24 cellular contexts compared by ENCODE assay signal in genomic region chr17:19938736-19939135, GRCh38.
"Had no signal": no experiment of that assay in that cellular context is flagged by ENCODE, and none has a peak within 500 bp of the region (broad histone marks: within the 10 kb centered on the region; RNA-seq: fewer than 3 reads in every experiment).

No MANE protein-coding gene starts in this region.

- H3K4me3 ChIP-seq: ascending aorta, mucosa of descending colon, right lobe of liver, thoracic aorta, upper lobe of right lung had no signal

- H3K4me1 Mint-ChIP-seq: nephron had no signal

- H3K27me3 Mint-ChIP-seq: activated B cell treated with CpG ODN at 0.5 μM for 24 hours; activated CD8-positive, alpha-beta memory T cell treated with anti-CD3 and anti-CD28 coated beads, Interleukin-2, amount 10 ng/mL, durations not matched to agents 7 days and 5 days; brain; progenitor cell of endocrine pancreas had no signal

- H3K9me3 ChIP-seq: ascending aorta, mucosa of descending colon, neutrophil, right lobe of liver, thoracic aorta, upper lobe of right lung had no signal

- ATAC-seq: activated CD8-positive, alpha-beta memory T cell treated with anti-CD3 and anti-CD28 coated beads, Interleukin-2, amount 10 ng/mL, durations not matched to agents 7 days and 5 days; activated CD8-positive, alpha-beta T cell treated with anti-CD3 and anti-CD28 coated beads, Interleukin-2, amount 10 ng/mL, durations not matched to agents 7 days and 5 days; activated naive CD4-positive, alpha-beta T cell treated with anti-CD3 and anti-CD28 coated beads, Interleukin-2, amount 50 U/mL, for 72 hours; esophagus mucosa; mucosa of descending colon; right lobe of liver; upper lobe of right lung had no signal

- H3K4me3 Mint-ChIP-seq: activated B cell treated with CpG ODN at 0.5 μM for 24 hours; activated CD8-positive, alpha-beta memory T cell treated with anti-CD3 and anti-CD28 coated beads, Interleukin-2, amount 10 ng/mL, durations not matched to agents 7 days and 5 days; activated CD8-positive, alpha-beta T cell treated with anti-CD3 and anti-CD28 coated beads, Interleukin-2, amount 10 ng/mL, durations not matched to agents 7 days and 5 days; endodermal cell; nephron had no signal

- H3K27ac Mint-ChIP-seq: activated B cell treated with CpG ODN at 0.5 μM for 24 hours; activated CD8-positive, alpha-beta memory T cell treated with anti-CD3 and anti-CD28 coated beads, Interleukin-2, amount 10 ng/mL, durations not matched to agents 7 days and 5 days; nephron had no signal

- H3K4me1 ChIP-seq: ascending aorta had no signal

- DNase-seq: activated B cell treated with CpG ODN at 0.5 μM for 24 hours; activated CD4-positive, alpha-beta T cell treated with anti-CD3 and anti-CD28 coated beads, Interleukin-2, amount 50 U/mL, for 1 hour; activated CD8-positive, alpha-beta memory T cell treated with anti-CD3 and anti-CD28 coated beads, Interleukin-2, amount 10 ng/mL, durations not matched to agents 7 days and 5 days; activated CD8-positive, alpha-beta T cell treated with anti-CD3 and anti-CD28 coated beads, Interleukin-2, amount 10 ng/mL, durations not matched to agents 7 days and 5 days; activated naive CD4-positive, alpha-beta T cell; activated T-cell treated with anti-CD3 and anti-CD28 coated beads, Interleukin-2, amount 50 U/mL, for 48 hours; endodermal cell; foreskin fibroblast; head of caudate nucleus; hippocampal formation; mucosa of descending colon; right lobe of liver; stimulated activated CD4-positive, alpha-beta T cell treated with anti-CD3 and anti-CD28 coated beads, Interleukin-2, amount 100 ng/mL, for 48 hours; stimulated activated naive CD4-positive, alpha-beta T cell treated with Interleukin-2 at 50 U/mL for 16 hours; T-helper 2 cell; upper lobe of right lung had no signal

- H3K9me3 Mint-ChIP-seq: activated B cell treated with CpG ODN at 0.5 μM for 24 hours; activated naive CD4-positive, alpha-beta T cell treated with anti-CD3 and anti-CD28 coated beads, Interleukin-2, amount 50 U/mL, for 72 hours; brain; endodermal cell; nephron had no signal

- H3K27ac ChIP-seq: ascending aorta, neutrophil, right lobe of liver, thoracic aorta, upper lobe of right lung had no signal

- H3K27me3 ChIP-seq: ascending aorta, neutrophil, right lobe of liver, upper lobe of right lung had no signal
